In genomic region chr14:96126783-96127271, GRCh38 we compare ENCODE assay signal across 12 cellular contexts.
DNase-seq lines count a peak whose midpoint lies in the region; ATAC-seq and TF ChIP-seq lines count a peak whose summit lies in the region.
"Had no signal": no experiment of that assay in that cellular context is flagged by ENCODE, and none has a peak within 500 bp of the region (broad histone marks: within the 10 kb centered on the region; RNA-seq: fewer than 3 reads in every experiment).

No MANE protein-coding gene starts in this region.

- H3K4me1 Mint-ChIP-seq in activated naive CD4-positive, alpha-beta T cell treated with anti-CD3 and anti-CD28 coated beads, Interleukin-2, amount 10 ng/mL, durations not matched to agents 7 days and 5 days: peaks cover 17% of the 10 kb centered on the region
- peaks cover 0 to 7% of the 10 kb centered on the region in 2 donors for H3K4me1 Mint-ChIP-seq in effector memory CD8-positive, alpha-beta T cell (ENCODE audit: low read depth in 2 of 2)
- no peaks in the 10 kb centered on the region for H3K4me1 Mint-ChIP-seq in type B pancreatic cell (ENCODE audit: unreplicated experiment)

- BruUV-seq in mammary epithelial cell (replicated peaks; lab: Mats Ljungman, UMichigan): no TSS peak

- H3K9me3 Mint-ChIP-seq in activated naive CD4-positive, alpha-beta T cell treated with anti-CD3 and anti-CD28 coated beads, Interleukin-2, amount 10 ng/mL, durations not matched to agents 7 days and 5 days: no peaks in the 10 kb centered on the region
- no peaks in the 10 kb centered on the region for H3K9me3 Mint-ChIP-seq in effector memory CD8-positive, alpha-beta T cell
- no peaks in the 10 kb centered on the region for H3K9me3 Mint-ChIP-seq in type B pancreatic cell

- CTCF ChIA-PET in activated naive CD4-positive, alpha-beta T cell treated with anti-CD3 and anti-CD28 coated beads, Interleukin-2, amount 10 ng/mL, durations not matched to agents 7 days and 5 days (lab: Charles Lee): interaction anchor here (0.8 kb wide), 1 partner anchor 77 kb away, joined by 3 read pairs; no protein-coding TSS in a partner anchor
- CTCF ChIA-PET in mammary epithelial cell (lab: Charles Lee; ENCODE audit: low non-redundant PET): no interaction called here

- WGBS in mammary epithelial cell (ENCODE audit: low coverage, missing lambda C conversion rate): 81% methylated on average over 4 of the region's 5 CpGs

- in situ Hi-C loops in mammary epithelial cell (cut with MboI; ENCODE audit: low sequenced_read_pairs in 2 of 2): no loop called here

- no peak for DNase-seq in activated naive CD4-positive, alpha-beta T cell treated with anti-CD3 and anti-CD28 coated beads, Interleukin-2, amount 10 ng/mL, durations not matched to agents 7 days and 5 days
- DNase-seq in activated naive CD4-positive, alpha-beta T cell treated with Interleukin-2 at 50 U/mL for 16 hours: no peak
- peak; percentile 91 for DNase-seq in NCI-H510A treated with DMSO at 0.1 percent for 48 hours (lab: John Stamatoyannopoulos, UW)
- DNase-seq in effector memory CD8-positive, alpha-beta T cell: no peak
- DNase-seq in type B pancreatic cell (ENCODE audit: extremely low spot score, unreplicated experiment): peak; percentile 29
- DNase-seq in mammary epithelial cell: no peak
- DNase-seq: KBM-7, left ventricle myocardium superior, NCI-H2029 treated with DMSO at 0.1 percent for 48 hours, T1000 had no signal

- H3K4me3 ChIP-seq in mammary epithelial cell (replicated peaks in 1 of 3; ENCODE audit: insufficient read depth in 1 of 3, low read depth in 2 of 3, low read length in 3 of 3): no peak overlapping the region

- no peaks in the 10 kb centered on the region for H3K27me3 ChIP-seq in mammary epithelial cell (ENCODE audit: insufficient read depth, low read length)

- TF ChIP-seq CTCF in type B pancreatic cell (conservative IDR thresholded peaks at IDR 0.05) (no peak), mammary epithelial cell (conservative IDR thresholded peaks at IDR 0.05 in 1 of 2, IDR thresholded peaks at IDR 0.05 in 1 of 2; ENCODE audit: extremely low read depth in 1 of 2, insufficient read depth in 1 of 2, low read depth in 1 of 2, low read length in 2 of 2) (no peak)

- no peak overlapping the region for H3K4me2 ChIP-seq in mammary epithelial cell (ENCODE audit: insufficient read depth, low read depth, low read length)

- ATAC-seq in effector memory CD8-positive, alpha-beta T cell (replicated peaks): no peak
- ATAC-seq in HG02798 (IDR thresholded peaks at IDR 0.05; ENCODE audit: poor library complexity, unreplicated experiment): no peak
- ATAC-seq in HG02642 (IDR thresholded peaks at IDR 0.05; ENCODE audit: poor library complexity, unreplicated experiment): no peak
- ATAC-seq: left ventricle myocardium superior had no signal

- no peaks in the 10 kb centered on the region for H3K27me3 Mint-ChIP-seq in activated naive CD4-positive, alpha-beta T cell treated with anti-CD3 and anti-CD28 coated beads, Interleukin-2, amount 10 ng/mL, durations not matched to agents 7 days and 5 days
- H3K27me3 Mint-ChIP-seq in effector memory CD8-positive, alpha-beta T cell: peaks cover 32 to 36% of the 10 kb centered on the region in 2 donors
- H3K27me3 Mint-ChIP-seq in type B pancreatic cell: no peaks in the 10 kb centered on the region

- H3K9me3 ChIP-seq in mammary epithelial cell (replicated peaks; ENCODE audit: insufficient read depth, low read length): no peaks in the 10 kb centered on the region

- H3K27ac Mint-ChIP-seq in activated naive CD4-positive, alpha-beta T cell treated with anti-CD3 and anti-CD28 coated beads, Interleukin-2, amount 10 ng/mL, durations not matched to agents 7 days and 5 days: peak overlapping the region; percentile 19
- peak overlapping the region in 1 of 2 donors; percentile 70 for H3K27ac Mint-ChIP-seq in effector memory CD8-positive, alpha-beta T cell
- H3K27ac Mint-ChIP-seq in type B pancreatic cell: no peak overlapping the region

- H3K79me2 ChIP-seq in mammary epithelial cell (ENCODE audit: insufficient read depth, low read length): no peaks in the 10 kb centered on the region

- H3K4me3 Mint-ChIP-seq in activated naive CD4-positive, alpha-beta T cell treated with anti-CD3 and anti-CD28 coated beads, Interleukin-2, amount 10 ng/mL, durations not matched to agents 7 days and 5 days: no peak overlapping the region
- H3K4me3 Mint-ChIP-seq in effector memory CD8-positive, alpha-beta T cell: peak overlapping the region; percentile 21 to 43
- H3K4me3 Mint-ChIP-seq in type B pancreatic cell: no peak overlapping the region

- no peaks in the 10 kb centered on the region for H4K20me1 ChIP-seq in mammary epithelial cell (ENCODE audit: insufficient read depth, low read length)

- H3K36me3 Mint-ChIP-seq in activated naive CD4-positive, alpha-beta T cell treated with anti-CD3 and anti-CD28 coated beads, Interleukin-2, amount 10 ng/mL, durations not matched to agents 7 days and 5 days: no peaks in the 10 kb centered on the region
- no peaks in the 10 kb centered on the region for H3K36me3 Mint-ChIP-seq in effector memory CD8-positive, alpha-beta T cell (ENCODE audit: insufficient read depth)
- no peaks in the 10 kb centered on the region for H3K36me3 Mint-ChIP-seq in type B pancreatic cell

- no peak overlapping the region for H3K27ac ChIP-seq in mammary epithelial cell (ENCODE audit: insufficient read depth, low read depth, low read length)

- H2AFZ ChIP-seq in mammary epithelial cell (ENCODE audit: low read depth, low read length): no peak overlapping the region

- dilution Hi-C loops in mammary epithelial cell (cut with HindIII; ENCODE audit: low sequenced_read_pairs): no loop called here

- intact Hi-C loops in mammary epithelial cell (cut with micrococcal nuclease): no loop called here

- no peak overlapping the region for H3K9ac ChIP-seq in mammary epithelial cell (ENCODE audit: insufficient read depth, low read length)

- H3K4me1 ChIP-seq in mammary epithelial cell (ENCODE audit: insufficient read depth, low read length): no peaks in the 10 kb centered on the region

- H3K36me3 ChIP-seq in mammary epithelial cell (ENCODE audit: insufficient read depth, low read length): no peaks in the 10 kb centered on the region

Comparison
In these comparisons a context has a peak if more than half of its experiments do, and no peak if none do; other contexts are left out.
1. DNase-seq: peak in NCI-H510A treated with DMSO at 0.1 percent for 48 hours (single experiment) and type B pancreatic cell (single experiment); none in activated naive CD4-positive, alpha-beta T cell treated with anti-CD3 and anti-CD28 coated beads, Interleukin-2, amount 10 ng/mL, durations not matched to agents 7 days and 5 days (single experiment), activated naive CD4-positive, alpha-beta T cell treated with Interleukin-2 at 50 U/mL for 16 hours (single experiment), effector memory CD8-positive, alpha-beta T cell (0 of 3) and mammary epithelial cell (single experiment).
2. H3K4me3 Mint-ChIP-seq: peak in effector memory CD8-positive, alpha-beta T cell (2 of 2); none in activated naive CD4-positive, alpha-beta T cell treated with anti-CD3 and anti-CD28 coated beads, Interleukin-2, amount 10 ng/mL, durations not matched to agents 7 days and 5 days (single experiment) and type B pancreatic cell (single experiment).